27 cellular contexts compared by ENCODE assay signal in genomic region chr7:110131344-110131743, GRCh38.
"Had no signal": no experiment of that assay in that cellular context is flagged by ENCODE, and none has a peak within 500 bp of the region (broad histone marks: within the 10 kb centered on the region; RNA-seq: fewer than 3 reads in every experiment).

No MANE protein-coding gene starts in this region.

- H3K4me3 ChIP-seq: stomach, suprapubic skin, testis, thoracic aorta, thyroid gland, tibial artery, tibial nerve, transverse colon, upper lobe of left lung, upper lobe of right lung, uterus, vagina had no signal

- H3K36me3 ChIP-seq: stomach, suprapubic skin, thoracic aorta, thyroid gland, tibial artery, tibial nerve, transverse colon, upper lobe of left lung, upper lobe of right lung, uterus, vagina had no signal

- ATAC-seq: stimulated activated effector memory CD8-positive, alpha-beta T cell treated with anti-CD3 and anti-CD28 coated beads, Interleukin-12 subunit alpha, Interleukin-12 subunit beta, amount 100 ng/mL, for 72 hours; stimulated activated memory B cell treated with anti-CD40 and anti-IgM and Interleukin-4, amounts not matched to agents 10 μg/mL and 1 μg/mL and 100 μg/mL, for 72 hours; stimulated activated naive B cell treated with anti-CD40 and anti-IgM and Interleukin-4, amounts not matched to agents 10 μg/mL and 1 μg/mL and 100 μg/mL, for 72 hours; stimulated activated naive CD8-positive, alpha-beta T cell treated with anti-CD3 and anti-CD28 coated beads, Interleukin-15, amount 100 ng/mL, for 72 hours; stimulated activated naive CD8-positive, alpha-beta T cell treated with anti-CD3 and anti-CD28 coated beads, Interleukin-15, Interleukin-2, amounts not matched to agents 100 U/mL and 50 U/mL, for 24 hours; upper lobe of right lung had no signal

- DNase-seq: stimulated activated CD4-positive, alpha-beta T cell treated with anti-CD3 and anti-CD28 coated beads, Interleukin-2, amount 100 ng/mL, for 48 hours; stimulated activated CD4-positive, alpha-beta T cell treated with anti-CD3 and anti-CD28 coated beads, Interleukin-4, amount 100 ng/mL, for 1 hour; stimulated activated CD4-positive, alpha-beta T cell treated with anti-CD3 and anti-CD28 coated beads, Interleukin-4, amount 100 ng/mL, for 24 hours; stimulated activated CD4-positive, alpha-beta T cell treated with anti-CD3 and anti-CD28 coated beads, Interleukin-4, amount 100 ng/mL, for 4 hours; stimulated activated CD8-positive, alpha-beta memory T cell treated with anti-CD3 and anti-CD28 coated beads, Interleukin-4, amount 100 ng/mL, for 48 hours; stimulated activated naive B cell treated with anti-CD40 and anti-IgM and Interleukin-4, amounts not matched to agents 10 μg/mL and 1 μg/mL and 100 μg/mL, for 72 hours; stimulated activated naive CD4-positive, alpha-beta T cell; stimulated activated naive CD4-positive, alpha-beta T cell treated with Interleukin-2 at 50 U/mL for 16 hours; stimulated activated naive CD8-positive, alpha-beta T cell treated with anti-CD3 and anti-CD28 coated beads, Interleukin-15, amount 100 ng/mL, for 72 hours; stimulated activated naive CD8-positive, alpha-beta T cell treated with anti-CD3 and anti-CD28 coated beads, Interleukin-15, Interleukin-2, amounts not matched to agents 100 U/mL and 50 U/mL, for 24 hours; stomach; substantia nigra; testis; thyroid gland; tibial artery; transverse colon; trophoblast cell; upper lobe of left lung; upper lobe of right lung; uterus had no signal

- H3K27me3 ChIP-seq: stomach, suprapubic skin, testis, thyroid gland, tibial artery, tibial nerve, transverse colon, upper lobe of left lung, upper lobe of right lung, uterus, vagina had no signal

- H3K27ac ChIP-seq: stomach, suprapubic skin, testis, thoracic aorta, thyroid gland, tibial artery, tibial nerve, transverse colon, upper lobe of left lung, upper lobe of right lung, uterus, vagina had no signal

- FAIRE-seq: urothelium cell line had no signal

- H3K9me3 ChIP-seq: stomach, suprapubic skin, testis, thoracic aorta, thyroid gland, tibial artery, tibial nerve, transverse colon, upper lobe of left lung, upper lobe of right lung, uterus, vagina had no signal

- H3K4me1 ChIP-seq: stomach, suprapubic skin, testis, thyroid gland, tibial artery, tibial nerve, transverse colon, upper lobe of left lung, upper lobe of right lung, uterus, vagina had no signal
